39 cellular contexts compared by ENCODE assay signal in the genomic region with DNA sequence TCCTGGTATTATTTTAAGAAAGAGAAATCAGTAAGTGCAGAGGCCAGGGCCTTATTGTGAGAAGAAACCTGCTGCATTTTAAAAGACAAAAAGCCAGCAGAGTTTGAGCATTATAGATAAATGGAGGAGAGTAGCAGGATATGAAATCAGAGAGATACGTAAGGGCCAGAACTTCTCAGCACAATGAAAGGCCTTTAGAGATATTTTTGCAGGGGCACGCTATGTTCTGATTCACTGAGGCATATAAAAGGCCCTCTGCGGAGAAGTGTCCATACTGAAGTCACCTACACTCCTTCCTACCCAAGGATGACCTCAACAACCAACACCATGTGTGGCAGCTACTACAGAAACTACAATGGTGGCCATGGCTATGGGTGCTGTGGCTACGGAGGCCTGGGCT. TPM values are rescaled to one million over a fixed set of nuclear protein-coding genes. Genes with fewer than 3 reads are reported as not detected.
"Had no signal": no experiment of that assay in that cellular context is flagged by ENCODE, and none has a peak within 500 bp of the region (broad histone marks: within the 10 kb centered on the region; RNA-seq: fewer than 3 reads in every experiment).

A gene with protein sequence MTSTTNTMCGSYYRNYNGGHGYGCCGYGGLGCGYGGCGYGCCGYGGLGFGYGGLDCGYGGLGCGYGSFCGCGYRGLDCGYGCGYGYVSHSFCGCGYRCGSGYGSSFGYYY (plus strand): TSS at position 301 of the 400 bp plus-strand sequence. CDS start 6 bp downstream, at position 307.

- H3K4me2 ChIP-seq: KMS-11 had no signal

- H3K9me3 ChIP-seq: MG63 had no signal

- DNase-seq: Karpas-422, Kasumi-1, MG63, MM.1S, MV-4-11, NCI-H1048, NCI-H1092, NCI-H1092 treated with DMSO at 0.1 percent for 48 hours, NCI-H1105, NCI-H1105 treated with DMSO at 0.1 percent for 48 hours, NCI-H1417, NCI-H1417 treated with DMSO at 0.1 percent for 48 hours, NCI-H1436, NCI-H1436 treated with DMSO at 0.1 percent for 48 hours, NCI-H146, NCI-H1694, NCI-H1694 treated with DMSO at 0.1 percent for 48 hours, NCI-H187, NCI-H187 treated with DMSO at 0.1 percent for 48 hours, NCI-H1930, NCI-H2029, NCI-H2029 treated with DMSO at 0.1 percent for 48 hours, NCI-H2081, NCI-H2081 treated with DMSO at 0.1 percent for 48 hours, NCI-H2107, NCI-H2171, NCI-H2171 treated with DMSO at 0.1 percent for 48 hours, NCI-H2227 treated with DMSO at 0.1 percent for 48 hours, NCI-H226, NCI-H345, NCI-H446, NCI-H446 treated with DMSO at 0.1 percent for 48 hours, NCI-H510A, NCI-H510A treated with DMSO at 0.1 percent for 48 hours had no signal

- H3K27me3 ChIP-seq: MG63 had no signal

- H3K4me3 ChIP-seq: MG63 had no signal

- H3K9ac ChIP-seq: KMS-11 had no signal

- H3K36me3 ChIP-seq: MG63 had no signal

- H3K27ac ChIP-seq: KMS-11 had no signal

RNA-seq across cellular contexts. Expression of the gene that starts here (rescaled TPM):
- total RNA-seq: LHCN-M2, M059J, MCF 10A, NCI-H460 had no signal
